1 cellular context compared by ENCODE assay signal in genomic region chr3:13190376-13190762, GRCh38.
TF ChIP-seq lines count a peak whose summit lies in the region.

No MANE protein-coding gene starts in this region.

TF ChIP-seq in HCT116, 20 proteins besides CTCF, POLR2A, EP300 and RAD21:
- TF ChIP-seq ZNF274 (IDR thresholded peaks at IDR 0.05; ENCODE audit: low read depth, low read length): no peak
- TF ChIP-seq EGR1 (IDR thresholded peaks at IDR 0.05; ENCODE audit: low read depth): no peak
- no peak for TF ChIP-seq SIN3A (IDR thresholded peaks at IDR 0.05; ENCODE audit: low read depth)
- TF ChIP-seq JUND (IDR thresholded peaks at IDR 0.05): no peak
- no peak for TF ChIP-seq EZH2 (IDR thresholded peaks at IDR 0.05)
- no peak for TF ChIP-seq ELF1 (IDR thresholded peaks at IDR 0.05; ENCODE audit: borderline replicate concordance, low read depth)
- TF ChIP-seq TCF7L2 (IDR thresholded peaks at IDR 0.05; ENCODE audit: borderline replicate concordance, extremely low read depth, insufficient read depth, insufficient read length): no peak
- no peak for TF ChIP-seq SP1 (IDR thresholded peaks at IDR 0.05; ENCODE audit: low read depth)
- TF ChIP-seq CEBPB (IDR thresholded peaks at IDR 0.05; ENCODE audit: low read depth): no peak
- TF ChIP-seq EZH2phosphoT487 (IDR thresholded peaks at IDR 0.05; ENCODE audit: borderline replicate concordance): no peak
- no peak for TF ChIP-seq POLR2AphosphoS5 (IDR thresholded peaks at IDR 0.05; ENCODE audit: low read depth, low read length)
- no peak for TF ChIP-seq ZBTB33 (IDR thresholded peaks at IDR 0.05; ENCODE audit: extremely low read depth, insufficient replicate concordance, low read length)
TF ChIP-seq in HCT116: peak in this region for 0.
